ENCODE assay signal across 21 cellular contexts in the genomic region with DNA sequence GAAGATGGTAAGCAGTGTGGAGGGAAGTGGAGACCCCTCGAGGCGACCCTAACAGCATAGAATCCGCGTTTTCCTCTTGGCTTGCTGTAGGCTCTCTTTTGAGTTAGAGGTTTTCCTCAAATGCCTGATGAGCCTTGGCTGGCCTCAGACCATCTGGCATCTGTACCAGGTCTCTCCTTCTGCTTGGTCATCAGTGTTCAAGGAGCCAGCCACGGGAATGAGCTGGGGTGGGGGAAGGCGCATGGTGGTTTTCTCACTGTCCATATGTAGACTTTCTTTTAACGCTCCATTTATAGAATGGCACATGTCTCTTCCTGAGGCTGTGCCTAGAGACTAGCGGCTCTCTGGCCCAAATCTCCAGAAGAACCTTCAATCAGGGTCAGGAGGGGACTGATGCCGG. TPM values are rescaled to one million over a fixed set of nuclear protein-coding genes. Genes with fewer than 3 reads are reported as not detected.
DNase-seq lines count a peak whose midpoint lies in the region; ATAC-seq and TF ChIP-seq lines count a peak whose summit lies in the region.
"Had no signal": no experiment of that assay in that cellular context is flagged by ENCODE, and none has a peak within 500 bp of the region (broad histone marks: within the 10 kb centered on the region; RNA-seq: fewer than 3 reads in every experiment).

No MANE protein-coding gene starts in this region.

- H3K56ac ChIP-seq in IMR-90 (ENCODE audit: extremely low read depth, insufficient read depth, low read length): no peak overlapping the region

- no peaks in the 10 kb centered on the region for H3K9me3 Mint-ChIP-seq in activated T-helper 17 cell treated with anti-CD3 and anti-CD28 coated beads, Interleukin-2, amount 50 U/mL, for 72 hours
- H3K9me3 Mint-ChIP-seq: type B pancreatic cell had no signal

- no peak overlapping the region for H3K18ac ChIP-seq in IMR-90 (ENCODE audit: low read depth, low read length)

- no TSS peak for BruUV-seq in IMR-90 (replicated peaks; lab: Mats Ljungman, UMichigan)

- peaks cover 6% of the 10 kb centered on the region for H3K4me1 Mint-ChIP-seq in activated T-helper 17 cell treated with anti-CD3 and anti-CD28 coated beads, Interleukin-2, amount 50 U/mL, for 72 hours

- peak overlapping the region; percentile 47 for H2AFZ ChIP-seq in IMR-90 (replicated peaks; ENCODE audit: low read length, poor library complexity)

- no peak overlapping the region for H3K27ac Mint-ChIP-seq in activated T-helper 17 cell treated with anti-CD3 and anti-CD28 coated beads, Interleukin-2, amount 50 U/mL, for 72 hours
- H3K27ac Mint-ChIP-seq: type B pancreatic cell had no signal

- H3K9ac ChIP-seq in IMR-90 (ENCODE audit: low read depth, low read length): no peak overlapping the region

- CTCF ChIA-PET in IMR-90 (lab: Yijun Ruan, JAX): interaction anchor here (0.9 kb wide), 1 partner anchor 90 kb away, joined by 3 read pairs; no protein-coding TSS in a partner anchor

- H3K4me3 Mint-ChIP-seq in activated T-helper 17 cell treated with anti-CD3 and anti-CD28 coated beads, Interleukin-2, amount 50 U/mL, for 72 hours: no peak overlapping the region
- H3K4me3 Mint-ChIP-seq: type B pancreatic cell had no signal

- DNase-seq in AG20443 (ENCODE audit: low spot score) (peak; percentile 43), IMR-90 (peak; percentile 71), cerebellum (ENCODE audit: low spot score) (peak; percentile 67), myocyte (ENCODE audit: low read depth) (peak; percentile 72), NCI-H2196 treated with DMSO at 0.1 percent for 48 hours (lab: John Stamatoyannopoulos, UW; ENCODE audit: unreplicated experiment) (no peak), RPMI8226 (no peak)
- DNase-seq: ACHN; aorta; colonic mucosa; left lung; NCI-H187 treated with DMSO at 0.1 percent for 48 hours; NCI-H510A; SHP77 treated with DMSO at 0.1 percent for 48 hours; stimulated activated naive CD4-positive, alpha-beta T cell treated with Interleukin-2 at 50 U/mL for 16 hours had no signal

- H3K9me1 ChIP-seq in IMR-90 (ENCODE audit: insufficient read depth, low read length): no peaks in the 10 kb centered on the region

- H4K20me1 ChIP-seq in IMR-90 (ENCODE audit: insufficient read depth, low read length): no peaks in the 10 kb centered on the region

- dilution Hi-C loops in IMR-90 (cut with HindIII; ENCODE audit: low sequenced_read_pairs, unreplicated experiment): no loop called here

- POLR2A ChIA-PET in IMR-90 (lab: Charles Lee; ENCODE audit: unreplicated experiment): no interaction called here

- H3K36me3 Mint-ChIP-seq in activated T-helper 17 cell treated with anti-CD3 and anti-CD28 coated beads, Interleukin-2, amount 50 U/mL, for 72 hours (ENCODE audit: low read depth): no peaks in the 10 kb centered on the region
- H3K36me3 Mint-ChIP-seq: type B pancreatic cell had no signal

- no peak overlapping the region for H3K4me2 ChIP-seq in IMR-90 (ENCODE audit: low read depth, low read length)

- peak overlapping the region; percentile 76 for H3K4ac ChIP-seq in IMR-90 (ENCODE audit: low read depth, low read length)

- H3K14ac ChIP-seq in IMR-90 (replicated peaks; ENCODE audit: low read depth, low read length): peak overlapping the region; percentile 4; the same call in 1 of the 2 replicates

- H3K23ac ChIP-seq in IMR-90 (ENCODE audit: low read depth, low read length): 0 out of 2 replicates have a peak overlapping the region, but pooled peaks have one; percentile 19

- H2AK5ac ChIP-seq in IMR-90 (ENCODE audit: low read depth, low read length): peak overlapping the region; percentile 24

- H2BK120ac ChIP-seq in IMR-90 (ENCODE audit: low read depth, low read length): peak overlapping the region; percentile 20; the same call in 1 of the 2 replicates

- H3K79me1 ChIP-seq in IMR-90 (ENCODE audit: low read depth in 1 of 2, low read length in 2 of 2): no peaks in the 10 kb centered on the region

- peak overlapping the region; percentile 26; the same call in 1 of the 2 replicates for H2BK20ac ChIP-seq in IMR-90 (ENCODE audit: low read depth, low read length)

- 78% methylated on average over 7 of the region's 9 CpGs; no CpG with 5 or more reads in 1 of the 2 experiments for WGBS in IMR-90 (ENCODE audit: extremely low coverage in 2 of 2, insufficient read length in 1 of 2), 2 experiments

- H3K36me3 ChIP-seq in IMR-90 (ENCODE audit: control insufficient read depth, insufficient read depth, low read length): no peaks in the 10 kb centered on the region
- H3K36me3 ChIP-seq: colonic mucosa, gastroesophageal sphincter, left lung had no signal

- TF ChIP-seq CTCF in IMR-90 (conservative IDR thresholded peaks at IDR 0.05; ENCODE audit: low read depth, low read length): no peak

- H4K8ac ChIP-seq in IMR-90 (ENCODE audit: low read depth in 2 of 2, low read length in 2 of 2): no peak overlapping the region

- TF ChIP-seq POLR2A in IMR-90 (IDR thresholded peaks at IDR 0.05; ENCODE audit: low read depth, low read length): no peak

- in situ Hi-C loops in IMR-90 (cut with MboI; ENCODE audit: low sequenced_read_pairs): loop anchor here (5.0 kb wide), 1 partner anchor 88 kb away; no protein-coding TSS in a partner anchor

- no peak overlapping the region for H3K4me3 ChIP-seq in IMR-90 (ENCODE audit: insufficient read depth, low read depth, low read length)
- H3K4me3 ChIP-seq: colonic mucosa, gastroesophageal sphincter, left lung had no signal

- no peak overlapping the region for H3K27ac ChIP-seq in IMR-90 (ENCODE audit: insufficient read depth, low read length)
- H3K27ac ChIP-seq: colonic mucosa, gastroesophageal sphincter, left lung had no signal

- H2AK9ac ChIP-seq in IMR-90 (replicated peaks; ENCODE audit: low read depth, low read length, poor library complexity): no peak overlapping the region

- H3K27me3 ChIP-seq in IMR-90 (ENCODE audit: control insufficient read depth, insufficient read depth, low read length): peaks cover 5% of the 10 kb centered on the region
- H3K27me3 ChIP-seq: colonic mucosa, left lung had no signal

- ATAC-seq in IMR-90 (ENCODE audit: low read depth) (peak; percentile 13; the same call in 1 of the 2 replicates), HG03108 (IDR thresholded peaks at IDR 0.05; ENCODE audit: unreplicated experiment) (no peak)
- ATAC-seq in activated T-helper 17 cell treated with anti-CD3 and anti-CD28 coated beads, Interleukin-2, amount 50 U/mL, for 72 hours (replicated peaks): no peak
- ATAC-seq: gastroesophageal sphincter, left lung, sciatic nerve had no signal

- no peak overlapping the region for H2BK5ac ChIP-seq in IMR-90 (ENCODE audit: low read depth, low read length, poor library complexity, severe bottlenecking)

- no peak overlapping the region for H4K91ac ChIP-seq in IMR-90 (ENCODE audit: insufficient read depth, low read depth, low read length)

- H4K5ac ChIP-seq in IMR-90 (ENCODE audit: low read depth, low read length): peak overlapping the region; percentile 0; the same call in 1 of the 2 replicates

- H2BK15ac ChIP-seq in IMR-90 (ENCODE audit: low read depth, low read length): peak overlapping the region; percentile 34; the same call in 1 of the 3 replicates

- intact Hi-C loops in IMR-90 (cut with micrococcal nuclease): loop anchor here (10.0 kb wide), 1 partner anchor 380 kb away; a partner anchor contains a TSS

- no peak for TF ChIP-seq RAD21 in IMR-90 (IDR thresholded peaks at IDR 0.05; ENCODE audit: low read length)

- peaks cover 12% of the 10 kb centered on the region for H3K27me3 Mint-ChIP-seq in activated T-helper 17 cell treated with anti-CD3 and anti-CD28 coated beads, Interleukin-2, amount 50 U/mL, for 72 hours

- peaks cover 9% of the 10 kb centered on the region for H3K4me1 ChIP-seq in IMR-90 (ENCODE audit: control insufficient read depth, insufficient read depth, low read length)
- H3K4me1 ChIP-seq: colonic mucosa, gastroesophageal sphincter, left lung had no signal

- no peaks in the 10 kb centered on the region for H3K9me3 ChIP-seq in IMR-90 (ENCODE audit: control insufficient read depth, insufficient read depth, low read length)
- H3K9me3 ChIP-seq: colonic mucosa, gastroesophageal sphincter, left lung had no signal

TF ChIP-seq in IMR-90, 13 proteins besides CTCF, POLR2A, EP300 and RAD21:
- TF ChIP-seq NFE2L2 (IDR thresholded peaks at IDR 0.05; ENCODE audit: low read depth, low read length) (peak; percentile 48; the same call in 1 of the 2 replicates), MAFK (IDR thresholded peaks at IDR 0.05; ENCODE audit: low read depth, low read length) (no peak)
TF ChIP-seq in IMR-90: peak in this region for 1.

RNA-seq across cellular contexts. Expression of a gene that starts 8.1 kb away (rescaled TPM):
- total RNA-seq in IMR-90 (2012; rRNA removed) (under 0.01 and 0.18 TPM in 2 replicates), cerebellum (1.6 TPM), myocyte (not detected in 2 replicates)
- polyA plus RNA-seq in IMR-90 (2012; rRNA removed): 0.32 and 0.34 TPM in 2 replicates
- polyA plus RNA-seq in IMR-90 (2012; cell fraction: cytosol; rRNA removed): 0.50 and 0.60 TPM in 2 replicates
- polyA plus RNA-seq in IMR-90 (2012; cell fraction: nucleus; rRNA removed; ENCODE audit: low replicate concordance): 0.12 and 0.18 TPM in 2 replicates
- polyA plus RNA-seq in myocyte (2012): not detected
- under 1 TPM; 0.22 to 0.61 TPM for total RNA-seq in activated T-helper 17 cell treated with anti-CD3 and anti-CD28 coated beads, Interleukin-2, amount 50 U/mL, for 72 hours
- total RNA-seq: aorta; colonic mucosa; omental fat pad; sciatic nerve; T-helper 1 cell treated with Interleukin-12 subunit alpha and Interleukin-12 subunit beta and Interleukin-4 antibody, amounts not matched to agents 30 ng/mL and 1 ng/mL, for 36 hours had no signal
- polyA plus RNA-seq: aorta had no signal

RNA-seq across cellular contexts. Expression of a gene that starts 22.6 kb away (rescaled TPM):
- 0.72 and 1.1 TPM in 2 replicates for total RNA-seq in IMR-90 (2012; rRNA removed)
- 1.7 and 1.8 TPM in 2 replicates for polyA plus RNA-seq in IMR-90 (2012; rRNA removed)
- polyA plus RNA-seq in IMR-90 (2012; cell fraction: cytosol; rRNA removed): 1.6 and 1.7 TPM in 2 replicates
- 3.0 and 3.3 TPM in 2 replicates for polyA plus RNA-seq in IMR-90 (2012; cell fraction: nucleus; rRNA removed; ENCODE audit: low replicate concordance)
- not detected for total RNA-seq in cerebellum
- total RNA-seq in myocyte: 0.16 TPM in 2 replicates
- polyA plus RNA-seq in myocyte (2012): 1.5 TPM
- total RNA-seq in activated T-helper 17 cell treated with anti-CD3 and anti-CD28 coated beads, Interleukin-2, amount 50 U/mL, for 72 hours: under 1 TPM; 0.22 to 0.29 TPM

RNA-seq across cellular contexts. Expression of a gene that starts 29.7 kb away (rescaled TPM):
- total RNA-seq in IMR-90 (2012; rRNA removed) (under 0.01 and 0.18 TPM in 2 replicates), cerebellum (1.00 TPM), myocyte (0.57 and 2.0 TPM in 2 replicates)
- 0.60 and 1.0 TPM in 2 replicates for polyA plus RNA-seq in IMR-90 (2012; rRNA removed)
- 0.21 and 0.42 TPM in 2 replicates for polyA plus RNA-seq in IMR-90 (2012; cell fraction: cytosol; rRNA removed)
- 0.94 and 1.4 TPM in 2 replicates for polyA plus RNA-seq in IMR-90 (2012; cell fraction: nucleus; rRNA removed; ENCODE audit: low replicate concordance)
- polyA plus RNA-seq in myocyte (2012): 1.1 TPM
- 1 to 10 TPM; 1.1 to 2.4 TPM for total RNA-seq in activated T-helper 17 cell treated with anti-CD3 and anti-CD28 coated beads, Interleukin-2, amount 50 U/mL, for 72 hours

RNA-seq across cellular contexts. Expression of a gene that starts 52.6 kb away (rescaled TPM):
- total RNA-seq in IMR-90 (2012; rRNA removed): 47.0 and 71.1 TPM in 2 replicates
- 24.0 and 28.5 TPM in 2 replicates for polyA plus RNA-seq in IMR-90 (2012; rRNA removed)
- 8.0 and 10.3 TPM in 2 replicates for polyA plus RNA-seq in IMR-90 (2012; cell fraction: cytosol; rRNA removed)
- polyA plus RNA-seq in IMR-90 (2012; cell fraction: nucleus; rRNA removed; ENCODE audit: low replicate concordance): 1.8 and 8.3 TPM in 2 replicates
- 29.3 TPM for total RNA-seq in cerebellum
- 73.5 and 102 TPM in 2 replicates for total RNA-seq in myocyte
- polyA plus RNA-seq in myocyte (2012): 36.6 TPM
- total RNA-seq in activated T-helper 17 cell treated with anti-CD3 and anti-CD28 coated beads, Interleukin-2, amount 50 U/mL, for 72 hours: 10 to 100 TPM; 23.9 to 42.3 TPM

Comparison
In these comparisons a context has a peak if more than half of its experiments do, and no peak if none do; other contexts are left out.
1. DNase-seq: peak in AG20443 (single experiment), IMR-90 (single experiment), cerebellum (single experiment) and myocyte (single experiment); none in NCI-H2196 treated with DMSO at 0.1 percent for 48 hours (single experiment) and RPMI8226 (single experiment).